ENCODE assay signal across 10 cellular contexts in genomic region chr3:87920549-87920948, GRCh38.
"Had no signal": no experiment of that assay in that cellular context is flagged by ENCODE, and none has a peak within 500 bp of the region (broad histone marks: within the 10 kb centered on the region; RNA-seq: fewer than 3 reads in every experiment).

No MANE protein-coding gene starts in this region.

- DNase-seq: H9, HCEC 1CT, IMR-90, Kasumi-1, KG1 had no signal

- FAIRE-seq: H1, H54, HepG2, K562 had no signal

- ATAC-seq: GM23338, HepG2, K562 had no signal
